14 cellular contexts compared by ENCODE assay signal in the genomic region with DNA sequence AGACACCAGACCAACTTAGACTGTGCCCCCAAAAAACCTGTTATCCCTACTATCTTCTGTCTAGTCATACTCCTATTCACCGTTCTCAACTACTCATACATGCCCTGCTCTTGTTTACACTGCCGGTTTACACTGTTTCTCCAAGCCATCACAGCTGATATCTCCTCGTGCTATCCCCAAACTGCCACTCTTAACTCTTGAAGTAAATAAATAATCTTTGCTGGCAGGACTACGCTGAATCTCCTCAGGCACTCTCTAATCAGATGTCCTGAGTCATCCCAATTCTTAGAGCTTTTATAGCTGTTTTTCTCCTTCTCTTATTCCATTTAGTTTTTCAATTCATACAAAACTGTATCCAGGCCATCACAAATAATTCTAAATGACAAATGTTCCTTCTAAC. TPM values are rescaled to one million over a fixed set of nuclear protein-coding genes. Genes with fewer than 3 reads are reported as not detected.
DNase-seq lines count a peak whose midpoint lies in the region; FAIRE-seq and TF ChIP-seq lines count a peak whose summit lies in the region.
"Not testable (repeated sequence)": the region's sequence is repeated elsewhere in the genome, so short reads cannot be mapped to it uniquely, and the experiment has no call there.
"Had no signal": no experiment of that assay in that cellular context is flagged by ENCODE, and none has a peak within 500 bp of the region (broad histone marks: within the 10 kb centered on the region; RNA-seq: fewer than 3 reads in every experiment).

No MANE protein-coding gene starts in this region.

- H3K36me3 ChIP-seq in HUES6 (ENCODE audit: control insufficient read depth, insufficient read depth, low read length); H1 (ENCODE audit: control insufficient read depth in 2 of 4, insufficient read depth in 4 of 4, low read length in 3 of 4); mesendoderm (ENCODE audit: control insufficient read depth, insufficient read depth, low read length): not testable (repeated sequence)

- not testable (repeated sequence) for TF ChIP-seq CTCF in 22Rv1 (IDR thresholded peaks at IDR 0.05); VCaP (conservative IDR thresholded peaks at IDR 0.05); H1 (IDR thresholded peaks at IDR 0.05; ENCODE audit: control extremely low read depth in 1 of 3, insufficient read depth in 1 of 3, low read depth in 1 of 3, low read length in 3 of 3)

- not testable (repeated sequence) for H4K5ac ChIP-seq in H1 (ENCODE audit: insufficient read length, low read depth, low read length); mesendoderm (ENCODE audit: low read length)

- not testable (repeated sequence) for H3K23me2 ChIP-seq in H1 (ENCODE audit: low read depth, low read length)

- not testable (repeated sequence) for DNase-seq in H1 (ENCODE audit: low read depth in 1 of 2, low spot score in 2 of 2); mesendoderm

- H2AK5ac ChIP-seq in H1 (ENCODE audit: low read depth, low read length); mesendoderm (ENCODE audit: low read length): not testable (repeated sequence)

- not testable (repeated sequence) for FAIRE-seq in H1 (lab: Jason Lieb, UNC)

- H4K20me1 ChIP-seq in H1 (replicated peaks in 1 of 2; ENCODE audit: control insufficient read depth in 1 of 2, insufficient read depth in 2 of 2, low read length in 2 of 2), result not testable (repeated sequence)

- H2BK15ac ChIP-seq in H1 (ENCODE audit: low read length); mesendoderm (replicated peaks; ENCODE audit: low read depth): not testable (repeated sequence)

- H3K9ac ChIP-seq in HUES6 (ENCODE audit: low read length), result peak overlapping the region; percentile 74
- not testable (repeated sequence) for H3K9ac ChIP-seq in H1 (replicated peaks in 1 of 4; ENCODE audit: extremely low read depth in 1 of 4, low read depth in 3 of 4, low read length in 3 of 4); mesendoderm (ENCODE audit: low read length)

- not testable (repeated sequence) for H3K4me3 ChIP-seq in HUES6 (ENCODE audit: low read depth, low read length); H1 (ENCODE audit: extremely low read depth in 1 of 4, insufficient read depth in 2 of 4, low read depth in 3 of 4, low read length in 4 of 4); mesendoderm (ENCODE audit: low read length)

- H3K4me2 ChIP-seq in H1 (ENCODE audit: insufficient read depth in 1 of 2, low read depth in 2 of 2, low read length in 2 of 2); mesendoderm (ENCODE audit: low read length): not testable (repeated sequence)

- not testable (repeated sequence) for TF ChIP-seq POLR2A in H1 (IDR thresholded peaks at IDR 0.05; ENCODE audit: control extremely low read depth in 1 of 2, low read depth in 2 of 2, low read length in 2 of 2)

- not testable (repeated sequence) for H3K23ac ChIP-seq in H1 (ENCODE audit: insufficient read length); mesendoderm (ENCODE audit: low read length)

- peaks cover 21% of the 10 kb centered on the region for H3K4me1 ChIP-seq in HUES6 (ENCODE audit: control insufficient read depth, insufficient read depth, low read length)
- H3K4me1 ChIP-seq in H1 (replicated peaks in 1 of 4; ENCODE audit: control insufficient read depth in 3 of 4, insufficient read depth in 4 of 4, low read length in 3 of 4), result peaks cover 3 to 12% (median 5%) of the 10 kb centered on the region in 4 experiments; a peak in 5 of 7 replicates
- H3K4me1 ChIP-seq in mesendoderm (ENCODE audit: control insufficient read depth, low read depth, low read length), result not testable (repeated sequence)

- H3K27ac ChIP-seq in 22Rv1 (peak overlapping the region; percentile 71; the same call in 1 of the 2 replicates), HUES6 (ENCODE audit: low read depth, low read length) (peak overlapping the region; percentile 82; the same call in 1 of the 2 replicates), VCaP (peak overlapping the region; percentile 68), mesendoderm (ENCODE audit: low read depth, low read length) (peak overlapping the region; percentile 37)
- not testable (repeated sequence) for H3K27ac ChIP-seq in H1 (ENCODE audit: low read depth, low read length)

- not testable (repeated sequence) for H3K9me3 ChIP-seq in HUES6 (ENCODE audit: control insufficient read depth, insufficient read depth, low read depth, low read length); H1 (ENCODE audit: insufficient read depth in 2 of 2, low read depth in 1 of 2, low read length in 1 of 2)

- not testable (repeated sequence) for H3K27me3 ChIP-seq in HUES6 (ENCODE audit: control insufficient read depth, insufficient read depth, low read length); H1 (replicated peaks in 1 of 4; ENCODE audit: control insufficient read depth in 3 of 4, extremely low read depth in 1 of 4, insufficient read depth in 3 of 4, low read length in 3 of 4); mesendoderm (ENCODE audit: insufficient read depth, low read length, poor library complexity)

- not testable (repeated sequence) for H3K56ac ChIP-seq in H1 (replicated peaks; ENCODE audit: insufficient read length, low read depth, low read length); mesendoderm (ENCODE audit: low read length)

- CTCF ChIA-PET in H1 (lab: Charles Lee; ENCODE audit: partially characterized antibody), result interaction anchor here (1.4 kb wide), 1 partner anchor 168 kb away, joined by 3 read pairs; no protein-coding TSS in a partner anchor

- H2AFZ ChIP-seq in H1 (ENCODE audit: low read length), result not testable (repeated sequence)

- H3K18ac ChIP-seq in H1 (ENCODE audit: extremely low read depth, low read length); mesendoderm (ENCODE audit: low read length): not testable (repeated sequence)

- not testable (repeated sequence) for H3K79me2 ChIP-seq in H1 (ENCODE audit: control insufficient read depth in 1 of 2, insufficient read depth in 2 of 2, low read length in 2 of 2); mesendoderm (ENCODE audit: control insufficient read depth, insufficient read depth, low read length)

- peak overlapping the region; percentile 81; the same call in 1 of the 2 replicates for H2BK5ac ChIP-seq in H1 (ENCODE audit: low read depth, low read length)
- not testable (repeated sequence) for H2BK5ac ChIP-seq in mesendoderm (ENCODE audit: low read length)

- not testable (repeated sequence) for H3K4ac ChIP-seq in H1 (replicated peaks; ENCODE audit: insufficient read length, low read depth, low read length); mesendoderm (ENCODE audit: low read depth, low read length)

- not testable (repeated sequence) for H3K79me1 ChIP-seq in H1 (ENCODE audit: low read depth, low read length); mesendoderm (ENCODE audit: low read length)

- TF ChIP-seq RAD21 in H1 (IDR thresholded peaks at IDR 0.05 in 1 of 2, conservative IDR thresholded peaks at IDR 0.05 in 1 of 2; ENCODE audit: low read depth in 2 of 2, low read length in 2 of 2), result not testable (repeated sequence)

- POLR2A ChIA-PET in H1 (lab: Charles Lee; ENCODE audit: partially characterized antibody), result interaction anchor here (0.7 kb wide), 1 partner anchor 18 kb away, joined by 3 read pairs; no protein-coding TSS in a partner anchor

- H2BK120ac ChIP-seq in H1 (replicated peaks; ENCODE audit: low read depth, low read length); mesendoderm (ENCODE audit: low read depth, low read length): not testable (repeated sequence)

- not testable (repeated sequence) for H3K14ac ChIP-seq in H1 (ENCODE audit: insufficient read length)

- TF ChIP-seq EP300 in H1 (IDR thresholded peaks at IDR 0.05; ENCODE audit: borderline replicate concordance in 1 of 2, low read depth in 2 of 2, low read length in 2 of 2), result not testable (repeated sequence)

- not testable (repeated sequence) for H4K8ac ChIP-seq in H1 (ENCODE audit: extremely low read depth, insufficient read depth, low read length); mesendoderm (ENCODE audit: low read depth, low read length)

- not testable (repeated sequence) for H2BK20ac ChIP-seq in H1 (ENCODE audit: low read length)

- H2BK12ac ChIP-seq in H1 (ENCODE audit: low read depth, low read length), result not testable (repeated sequence)

- H4K91ac ChIP-seq in H1 (replicated peaks; ENCODE audit: insufficient read length, low read length), result not testable (repeated sequence)

- WGBS in H1 (ENCODE audit: extremely low coverage in 1 of 2, insufficient coverage in 1 of 2, insufficient read length in 1 of 2, insufficient replicate concordance in 2 of 2, low coverage in 1 of 2, low lambda C conversion rate in 2 of 2, missing lambda C conversion rate in 1 of 2), 2 experiments, result 90% methylated on average over 3 of the region's 4 CpGs; no CpG with 5 or more reads in 1 of the 2 experiments
- no CpG with 5 or more reads among the region's 4 CpGs for WGBS in mesendoderm (ENCODE audit: extremely low coverage, insufficient coverage, low lambda C conversion rate)

RNA-seq across cellular contexts. Expression of a gene that starts 48.4 kb away (rescaled TPM):
- not detected in 2 replicates for total RNA-seq in H1 (2021; fragmentation: NEBNext Ultra II Directional; extraction: Animal tissue kit (Norgen Biotek cat#: 25700))
- not detected in 2 replicates for polyA plus RNA-seq in H1 (2011; rRNA removed)
- not detected for polyA plus RNA-seq in H1 (2011; cell fraction: cytosol; rRNA removed)
- polyA plus RNA-seq in H1 (2011; cell fraction: nucleus; rRNA removed), result not detected
- not detected in 4 replicates for polyA plus RNA-seq in H1 (2012, experiment 1 of 2)
- not detected for polyA plus RNA-seq in H1 (2012, experiment 2 of 2)
- 0.06 TPM for polyA plus RNA-seq in H1 (2013, experiment 1 of 2)
- polyA plus RNA-seq in H1 (2013, experiment 2 of 2), result 0.04 TPM
- 0.12 TPM in 1 of 2 replicates, not detected in the other for polyA minus RNA-seq in H1 (2011; rRNA and poly(A)+ RNA removed)
- polyA minus RNA-seq in H1 (2011; cell fraction: cytosol; rRNA and poly(A)+ RNA removed), result not detected
- not detected for polyA minus RNA-seq in H1 (2011; cell fraction: nucleus; rRNA and poly(A)+ RNA removed)
- 0.08 TPM for polyA plus RNA-seq in mesendoderm (2013, experiment 1 of 2)
- 0.14 TPM for polyA plus RNA-seq in mesendoderm (2013, experiment 2 of 2)
- total RNA-seq: A673; CD4-positive, alpha-beta memory T cell; CD4-positive, CD25-positive, alpha-beta regulatory T cell; Daoy; G401; GM12878 had no signal
- polyA plus RNA-seq: AG04450; CD14-positive monocyte; CD4-positive, alpha-beta memory T cell; CD4-positive, CD25-positive, alpha-beta regulatory T cell; CD8-positive, alpha-beta memory T cell; GM12878 had no signal
